12 cellular contexts compared by ENCODE assay signal in the genomic region with DNA sequence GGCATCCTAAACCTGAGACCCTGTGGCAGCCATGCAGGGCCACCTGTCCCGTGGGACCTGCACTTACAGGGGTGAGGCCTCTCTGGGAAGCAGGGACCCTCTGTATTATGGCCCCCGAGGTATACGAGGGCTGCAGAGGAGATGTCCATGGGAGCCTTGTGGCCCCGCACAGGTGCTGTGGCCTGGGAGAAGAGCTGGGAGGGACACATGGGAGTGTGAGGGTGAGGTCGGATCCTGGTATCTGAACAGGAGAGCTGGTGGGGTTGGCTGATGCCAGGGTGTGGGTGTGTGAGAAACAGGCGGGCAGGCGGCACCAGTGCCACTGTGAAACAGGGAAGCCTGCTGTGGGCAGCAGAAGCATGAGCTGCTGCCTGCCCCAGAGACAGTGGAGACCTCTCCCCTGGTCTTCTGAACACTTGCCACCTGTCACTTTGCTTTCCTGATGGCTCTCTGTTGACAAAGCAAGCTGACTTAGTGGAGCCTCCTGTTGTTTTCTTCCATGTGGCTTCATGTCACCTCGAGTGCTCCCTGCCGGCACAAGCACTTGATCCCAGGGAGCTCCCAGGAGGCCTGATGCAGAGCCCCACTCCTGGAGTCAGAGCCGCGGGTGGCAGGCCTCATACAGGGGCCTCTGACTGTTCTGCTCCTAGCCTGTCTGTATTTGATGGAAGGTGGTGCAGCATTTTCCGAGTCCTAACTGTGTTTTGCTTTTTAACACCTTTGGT. TPM values are rescaled to one million over a fixed set of nuclear protein-coding genes. Genes with fewer than 3 reads are reported as not detected.
DNase-seq lines count a peak whose midpoint lies in the region; ATAC-seq and TF ChIP-seq lines count a peak whose summit lies in the region.
"Had no signal": no experiment of that assay in that cellular context is flagged by ENCODE, and none has a peak within 500 bp of the region (broad histone marks: within the 10 kb centered on the region; RNA-seq: fewer than 3 reads in every experiment).

No MANE protein-coding gene starts in this region.

- no peaks in the 10 kb centered on the region for H3K27me3 Mint-ChIP-seq in activated CD4-positive, alpha-beta T cell treated with anti-CD3 and anti-CD28 coated beads, Interleukin-2, amount 10 ng/mL, durations not matched to agents 7 days and 5 days
- H3K27me3 Mint-ChIP-seq in GM23338 (ENCODE audit: insufficient read depth, low read depth, poor library complexity) (peaks cover 4% of the 10 kb centered on the region), progenitor cell of endocrine pancreas (no peaks in the 10 kb centered on the region)
- no peaks in the 10 kb centered on the region for H3K27me3 Mint-ChIP-seq in activated T-helper 1 cell treated with anti-CD3 and anti-CD28 coated beads, Interleukin-12 subunit alpha, Interleukin-12 subunit beta, Interleukin-2, Interleukin-4 antibody, amounts not matched to agents 30 ng/mL and 10 ng/mL and 1 ng/mL, durations not matched to agents 14 hours and 24 hours and 36 hours (ENCODE audit: insufficient read depth)

- peak overlapping the region; percentile 79 for H3K27ac Mint-ChIP-seq in activated CD4-positive, alpha-beta T cell treated with anti-CD3 and anti-CD28 coated beads, Interleukin-2, amount 10 ng/mL, durations not matched to agents 7 days and 5 days
- H3K27ac Mint-ChIP-seq in GM23338 (0 out of 2 replicates have a peak overlapping the region, but pooled peaks have one; percentile 52), progenitor cell of endocrine pancreas (peak overlapping the region; percentile 71)
- H3K27ac Mint-ChIP-seq in activated T-helper 1 cell treated with anti-CD3 and anti-CD28 coated beads, Interleukin-12 subunit alpha, Interleukin-12 subunit beta, Interleukin-2, Interleukin-4 antibody, amounts not matched to agents 30 ng/mL and 10 ng/mL and 1 ng/mL, durations not matched to agents 14 hours and 24 hours and 36 hours: peak overlapping the region; percentile 15
- H3K27ac Mint-ChIP-seq: mesothelial cell of epicardium had no signal

- H3K36me3 ChIP-seq in GM23338 (ENCODE audit: insufficient read depth): no peaks in the 10 kb centered on the region
- H3K36me3 ChIP-seq: prostate gland had no signal

- peaks cover 25% of the 10 kb centered on the region for H3K4me1 Mint-ChIP-seq in activated CD4-positive, alpha-beta T cell treated with anti-CD3 and anti-CD28 coated beads, Interleukin-2, amount 10 ng/mL, durations not matched to agents 7 days and 5 days
- H3K4me1 Mint-ChIP-seq in GM23338 (peaks cover 4% of the 10 kb centered on the region; the same call in 2 of the 3 replicates), progenitor cell of endocrine pancreas (ENCODE audit: low read depth) (no peaks in the 10 kb centered on the region)
- peaks cover 19% of the 10 kb centered on the region for H3K4me1 Mint-ChIP-seq in activated T-helper 1 cell treated with anti-CD3 and anti-CD28 coated beads, Interleukin-12 subunit alpha, Interleukin-12 subunit beta, Interleukin-2, Interleukin-4 antibody, amounts not matched to agents 30 ng/mL and 10 ng/mL and 1 ng/mL, durations not matched to agents 14 hours and 24 hours and 36 hours (ENCODE audit: low read depth)
- H3K4me1 Mint-ChIP-seq: mesothelial cell of epicardium had no signal

- H3K79me2 ChIP-seq in GM23338 (replicated peaks; ENCODE audit: insufficient read depth): no peaks in the 10 kb centered on the region

- no peak overlapping the region for H3K4me3 Mint-ChIP-seq in activated CD4-positive, alpha-beta T cell treated with anti-CD3 and anti-CD28 coated beads, Interleukin-2, amount 10 ng/mL, durations not matched to agents 7 days and 5 days
- no peak overlapping the region for H3K4me3 Mint-ChIP-seq in GM23338
- no peak overlapping the region for H3K4me3 Mint-ChIP-seq in activated T-helper 1 cell treated with anti-CD3 and anti-CD28 coated beads, Interleukin-12 subunit alpha, Interleukin-12 subunit beta, Interleukin-2, Interleukin-4 antibody, amounts not matched to agents 30 ng/mL and 10 ng/mL and 1 ng/mL, durations not matched to agents 14 hours and 24 hours and 36 hours
- no peak overlapping the region for H3K4me3 Mint-ChIP-seq in progenitor cell of endocrine pancreas (ENCODE audit: low read depth)
- H3K4me3 Mint-ChIP-seq: mesothelial cell of epicardium had no signal

- H3F3A ChIP-seq in GM23338 (replicated peaks; ENCODE audit: low read depth): 0 out of 2 replicates have a peak, but pooled peaks cover 4% of the 10 kb centered on the region

- H3K9me3 Mint-ChIP-seq in activated CD4-positive, alpha-beta T cell treated with anti-CD3 and anti-CD28 coated beads, Interleukin-2, amount 10 ng/mL, durations not matched to agents 7 days and 5 days: no peaks in the 10 kb centered on the region
- H3K9me3 Mint-ChIP-seq in GM23338 (peaks cover 22% of the 10 kb centered on the region), progenitor cell of endocrine pancreas (ENCODE audit: low read depth) (no peaks in the 10 kb centered on the region)
- H3K9me3 Mint-ChIP-seq in activated T-helper 1 cell treated with anti-CD3 and anti-CD28 coated beads, Interleukin-12 subunit alpha, Interleukin-12 subunit beta, Interleukin-2, Interleukin-4 antibody, amounts not matched to agents 30 ng/mL and 10 ng/mL and 1 ng/mL, durations not matched to agents 14 hours and 24 hours and 36 hours: no peaks in the 10 kb centered on the region
- H3K9me3 Mint-ChIP-seq: mesothelial cell of epicardium had no signal

- H3K4me1 ChIP-seq in GM23338 (ENCODE audit: insufficient read depth): no peaks in the 10 kb centered on the region
- H3K4me1 ChIP-seq: prostate gland had no signal

- no peak for DNase-seq in activated CD4-positive, alpha-beta T cell treated with anti-CD3 and anti-CD28 coated beads, Interleukin-2, amount 10 ng/mL, durations not matched to agents 7 days and 5 days
- DNase-seq in activated CD4-positive, alpha-beta T cell treated with anti-CD3 and anti-CD28 coated beads, Interleukin-2, amount 50 U/mL, for 4 hours: no peak
- DNase-seq in GM23338 (ENCODE audit: low spot score) (no peak), progenitor cell of endocrine pancreas (ENCODE audit: low spot score, unreplicated experiment) (no peak), SW 1271 (lab: John Stamatoyannopoulos, UW) (no peak), GM19240 (ENCODE audit: insufficient read length, low spot score) (no peak)
- DNase-seq in activated T-helper 1 cell treated with anti-CD3 and anti-CD28 coated beads, Interleukin-12 subunit alpha, Interleukin-12 subunit beta, Interleukin-2, Interleukin-4 antibody, amounts not matched to agents 30 ng/mL and 10 ng/mL and 1 ng/mL, durations not matched to agents 14 hours and 24 hours and 36 hours (ENCODE audit: low spot score): no peak
- DNase-seq: NCI-H1105 had no signal

- no peak overlapping the region for H3K27ac ChIP-seq in GM23338 (ENCODE audit: low read depth)
- H3K27ac ChIP-seq: prostate gland had no signal

- no peaks in the 10 kb centered on the region for H3K9me2 ChIP-seq in GM23338 (ENCODE audit: insufficient read depth)

- CTCF ChIA-PET in activated CD4-positive, alpha-beta T cell treated with anti-CD3 and anti-CD28 coated beads, Interleukin-2, amount 10 ng/mL, durations not matched to agents 7 days and 5 days (lab: Charles Lee): interaction anchor here (1.2 kb wide), 1 partner anchor 10 kb away, joined by 4 read pairs; no protein-coding TSS in a partner anchor

- intact Hi-C loops in activated T-helper 1 cell treated with anti-CD3 and anti-CD28 coated beads, Interleukin-12 subunit alpha, Interleukin-12 subunit beta, Interleukin-2, Interleukin-4 antibody, amounts not matched to agents 30 ng/mL and 10 ng/mL and 1 ng/mL, durations not matched to agents 14 hours and 24 hours and 36 hours (cut with micrococcal nuclease): no loop called here

- peaks cover 33% of the 10 kb centered on the region for H3K36me3 Mint-ChIP-seq in activated CD4-positive, alpha-beta T cell treated with anti-CD3 and anti-CD28 coated beads, Interleukin-2, amount 10 ng/mL, durations not matched to agents 7 days and 5 days (ENCODE audit: low read depth)
- H3K36me3 Mint-ChIP-seq in GM23338 (ENCODE audit: low read depth) (peaks cover 33% of the 10 kb centered on the region), progenitor cell of endocrine pancreas (ENCODE audit: insufficient read depth) (peaks cover 25% of the 10 kb centered on the region)
- peaks cover 46% of the 10 kb centered on the region for H3K36me3 Mint-ChIP-seq in activated T-helper 1 cell treated with anti-CD3 and anti-CD28 coated beads, Interleukin-12 subunit alpha, Interleukin-12 subunit beta, Interleukin-2, Interleukin-4 antibody, amounts not matched to agents 30 ng/mL and 10 ng/mL and 1 ng/mL, durations not matched to agents 14 hours and 24 hours and 36 hours (ENCODE audit: low read depth)

- no peak overlapping the region for H2AFZ ChIP-seq in GM23338

- no peak overlapping the region for H3K4me2 ChIP-seq in GM23338

- H3K27me3 ChIP-seq in GM23338 (ENCODE audit: insufficient read depth): no peaks in the 10 kb centered on the region

- ATAC-seq in GM23338: no peak
- no peak for ATAC-seq in activated CD4-positive, CD25-positive, alpha-beta regulatory T cell treated with anti-CD3 and anti-CD28 coated beads, Interleukin-2, amount 50 U/mL, for 24 hours
- ATAC-seq: HCT116 had no signal

- POLR2A ChIA-PET in activated CD4-positive, alpha-beta T cell treated with anti-CD3 and anti-CD28 coated beads, Interleukin-2, amount 10 ng/mL, durations not matched to agents 7 days and 5 days (lab: Charles Lee): no interaction called here

- TF ChIP-seq CTCF in GM23338 (conservative IDR thresholded peaks at IDR 0.05; ENCODE audit: low read depth in 2 of 2) (no peak), progenitor cell of endocrine pancreas (IDR thresholded peaks at IDR 0.05; ENCODE audit: unreplicated experiment) (no peak)

- no peaks in the 10 kb centered on the region for H4K20me1 ChIP-seq in GM23338 (replicated peaks; ENCODE audit: insufficient read depth)

- no peak overlapping the region for H3K4me3 ChIP-seq in GM23338
- H3K4me3 ChIP-seq: prostate gland had no signal

RNA-seq across cellular contexts. Expression of a gene that starts 19.8 kb away (rescaled TPM):
- total RNA-seq in activated CD4-positive, alpha-beta T cell treated with anti-CD3 and anti-CD28 coated beads, Interleukin-2, amount 10 ng/mL, durations not matched to agents 7 days and 5 days: under 1 TPM; 0.15 to 0.30 TPM
- 0.16 and 0.69 TPM in 2 replicates for total RNA-seq in GM23338 (2014; rRNA removed; shearing (Covaris generic))
- 1.2 and 1.6 TPM in 2 replicates for polyA plus RNA-seq in GM23338 (2016; fragmentation: Nextera tagmentation; extraction: Ambion mirVana)
- total RNA-seq in activated T-helper 1 cell treated with anti-CD3 and anti-CD28 coated beads, Interleukin-12 subunit alpha, Interleukin-12 subunit beta, Interleukin-2, Interleukin-4 antibody, amounts not matched to agents 30 ng/mL and 10 ng/mL and 1 ng/mL, durations not matched to agents 14 hours and 24 hours and 36 hours: 0.44 and 0.69 TPM in 2 replicates
- total RNA-seq in progenitor cell of endocrine pancreas: 2.5 and 3.0 TPM in 2 replicates

Comparison
In these comparisons a context has a peak if more than half of its experiments do, and no peak if none do; other contexts are left out.
1. H3K27ac Mint-ChIP-seq: peak in every context shown above with its lines; median percentile 79 in activated CD4-positive, alpha-beta T cell treated with anti-CD3 and anti-CD28 coated beads, Interleukin-2, amount 10 ng/mL, durations not matched to agents 7 days and 5 days; 71 in progenitor cell of endocrine pancreas; 52 in GM23338; 15 in activated T-helper 1 cell treated with anti-CD3 and anti-CD28 coated beads, Interleukin-12 subunit alpha, Interleukin-12 subunit beta, Interleukin-2, Interleukin-4 antibody, amounts not matched to agents 30 ng/mL and 10 ng/mL and 1 ng/mL, durations not matched to agents 14 hours and 24 hours and 36 hours.